Comparison of ENCODE assay signal across 19 cellular contexts in the genomic region with DNA sequence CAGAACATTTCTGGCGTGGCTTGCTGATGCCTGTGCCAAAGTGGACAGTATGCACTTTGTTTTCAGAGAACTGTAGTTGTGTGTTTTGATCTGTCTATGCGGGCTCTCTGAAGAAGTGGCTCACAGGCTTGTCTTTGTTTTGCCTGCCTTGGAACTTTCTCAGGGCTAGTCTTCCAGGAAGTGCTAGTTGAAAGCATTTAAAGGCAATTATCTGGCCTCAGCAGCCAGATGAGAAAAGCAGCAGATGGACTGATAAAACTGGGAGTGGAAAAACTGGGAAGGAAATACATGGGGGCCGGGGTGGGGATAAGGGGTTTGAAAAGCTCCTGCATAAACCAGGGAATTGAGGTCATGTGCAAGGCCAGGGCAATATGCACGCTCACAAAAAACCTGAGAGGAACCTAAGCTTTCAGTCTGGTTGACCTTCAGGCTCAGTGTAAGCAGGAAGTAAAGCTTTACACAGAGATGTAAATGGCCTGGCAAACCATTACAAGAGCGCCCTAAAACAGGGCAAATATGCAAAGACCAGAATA.
DNase-seq lines count a peak whose midpoint lies in the region; ATAC-seq, FAIRE-seq and TF ChIP-seq lines count a peak whose summit lies in the region.
"Had no signal": no experiment of that assay in that cellular context is flagged by ENCODE, and none has a peak within 500 bp of the region (broad histone marks: within the 10 kb centered on the region; RNA-seq: fewer than 3 reads in every experiment).

No MANE protein-coding gene starts in this region.

- no TSS peak for BruUV-seq in HepG2 (replicated peaks; lab: Mats Ljungman, UMichigan)
- no TSS peak for BruUV-seq in K562 (replicated peaks; lab: Mats Ljungman, UMichigan)

- peaks cover 38% of the 10 kb centered on the region for H3K4me1 ChIP-seq in HepG2 (ENCODE audit: insufficient read depth, low read length)
- no peaks in the 10 kb centered on the region for H3K4me1 ChIP-seq in right lobe of liver
- peaks cover 0 to 7% of the 10 kb centered on the region in 2 experiments; a peak in 3 of 5 replicates for H3K4me1 ChIP-seq in K562 (replicated peaks in 1 of 2; ENCODE audit: control insufficient read depth in 2 of 2, insufficient read depth in 2 of 2, low read length in 2 of 2)

- DNase-seq in HepG2 (ENCODE audit: low spot score): peak; percentile 82
- DNase-seq in right lobe of liver: no peak
- DNase-seq in K562 (ENCODE audit: extremely low read depth in 1 of 4, low spot score in 3 of 4): peak in 2 of 4 experiments; percentile 21 to 70
- peak; percentile 76 for DNase-seq in islet precursor cell
- no peak for DNase-seq in kidney glomerular epithelial cell (lab: John Stamatoyannopoulos, UW)
- no peak for DNase-seq in activated CD8-positive, alpha-beta memory T cell treated with anti-CD3 and anti-CD28 coated beads for 24 hours
- DNase-seq in GDM1 (lab: John Stamatoyannopoulos, UW): no peak
- DNase-seq: DMS79, MM.1S, NCI-H1105 treated with DMSO at 0.1 percent for 48 hours, NCI-H187, NCI-H2171 treated with DMSO at 0.1 percent for 48 hours, NCI-H510A, SHP77 treated with DMSO at 0.1 percent for 48 hours had no signal

- in situ Hi-C loops in HepG2 (cut with HindIII; ENCODE audit: extremely low pct_ligation_motif_present, low pct_unique_long_range_greater_than_20kb) (no loop called here), K562 (cut with MboI) (no loop called here)

- H3K27ac ChIP-seq in HepG2 (ENCODE audit: extremely low read length, insufficient read depth, low read length) (peak overlapping the region; percentile 80), right lobe of liver (no peak overlapping the region), K562 (ENCODE audit: extremely low read depth, low read depth, low read length) (peak overlapping the region; percentile 16; the same call in 1 of the 3 replicates)
- H3K27ac ChIP-seq: C4-2B had no signal

- CTCF ChIA-PET in HepG2 (lab: Yijun Ruan, JAX; ENCODE audit: low intra/inter-chr PET ratio, low total read pairs) (no interaction called here), K562 (lab: Yijun Ruan, JAX; ENCODE audit: low intra/inter-chr PET ratio) (no interaction called here)

- H3K9me3 ChIP-seq in HepG2 (ENCODE audit: low read length) (no peaks in the 10 kb centered on the region), right lobe of liver (peaks cover 0 to 4% (median 0%) of the 10 kb centered on the region in 4 donors), K562 (replicated peaks; ENCODE audit: control insufficient read depth, insufficient read depth, low read depth, low read length) (peaks cover 25% of the 10 kb centered on the region)

- H3K4me2 ChIP-seq in HepG2 (ENCODE audit: low read depth, low read length): peak overlapping the region; percentile 72
- H3K4me2 ChIP-seq in K562 (ENCODE audit: insufficient read depth, low read length): 0 out of 2 replicates have a peak overlapping the region, but pooled peaks have one; percentile 5

- no peak for TF ChIP-seq RAD21 in HepG2 (CRISPR knock-in tag; IDR thresholded peaks at IDR 0.05)
- no peak for TF ChIP-seq RAD21 in K562 (CRISPR knock-in tag; conservative IDR thresholded peaks at IDR 0.05 in 1 of 2, IDR thresholded peaks at IDR 0.05 in 1 of 2)

- no peak overlapping the region for H2AFZ ChIP-seq in HepG2 (ENCODE audit: low read length)
- no peak overlapping the region for H2AFZ ChIP-seq in K562 (ENCODE audit: low read depth, low read length)

- H3K36me3 ChIP-seq in HepG2 (replicated peaks in 1 of 2; ENCODE audit: control insufficient read depth in 1 of 2, insufficient read depth in 2 of 2, low read length in 2 of 2) (peaks cover 0 to 4% of the 10 kb centered on the region in 2 experiments; a peak in 1 of 5 replicates), right lobe of liver (peaks cover 0 to 8% (median 0%) of the 10 kb centered on the region in 4 donors), K562 (ENCODE audit: control insufficient read depth, insufficient read depth, low read length) (peaks cover 13% of the 10 kb centered on the region; the same call in 2 of the 3 replicates)

- no peak for TF ChIP-seq POLR2A in HepG2 (IDR thresholded peaks at IDR 0.05; ENCODE audit: insufficient read depth in 1 of 2, low read depth in 2 of 2, low read length in 2 of 2)
- TF ChIP-seq POLR2A in right lobe of liver (IDR thresholded peaks at IDR 0.05): no peak
- no peak for TF ChIP-seq POLR2A in K562 (conservative IDR thresholded peaks at IDR 0.05)
- TF ChIP-seq POLR2A in GM18505 (IDR thresholded peaks at IDR 0.05; ENCODE audit: borderline replicate concordance, extremely low read depth, insufficient read depth, insufficient read length): no peak

- POLR2A ChIA-PET in HepG2 (lab: Yijun Ruan, JAX) (interaction anchor here (0.6 to 1.9 kb wide), 3 partner anchors 9 to 239 kb away, joined by 3 to 7 read pairs (median 3); a partner anchor contains a TSS), K562 (lab: Yijun Ruan, JAX) (interaction anchor here (0.7 kb wide), 1 partner anchor 158 kb away, joined by 3 read pairs; no protein-coding TSS in a partner anchor)

- WGBS in HepG2 (ENCODE audit: low lambda C conversion rate): 15% methylated on average over 5 of the region's 5 CpGs
- 84% methylated on average over 5 of the region's 5 CpGs for WGBS in right lobe of liver (ENCODE audit: insufficient coverage, low coverage, low lambda C conversion rate, missing lambda C conversion rate)
- WGBS in K562 (ENCODE audit: insufficient coverage, low coverage, missing lambda C conversion rate): 26% methylated on average over 5 of the region's 5 CpGs

- H3K4me3 ChIP-seq in HepG2 (replicated peaks in 1 of 3; ENCODE audit: insufficient read depth in 1 of 3, low read depth in 2 of 3, low read length in 3 of 3) (peak overlapping the region in 2 of 3 experiments; percentile 42 to 44; a peak in 3 of 6 replicates), right lobe of liver (no peak overlapping the region), K562 (no peak overlapping the region)

- H4K20me1 ChIP-seq in HepG2 (ENCODE audit: insufficient read depth, low read length) (no peaks in the 10 kb centered on the region), K562 (replicated peaks; ENCODE audit: control insufficient read depth, insufficient read depth, low read length) (no peaks in the 10 kb centered on the region)

- peak; percentile 99 for ATAC-seq in HepG2
- ATAC-seq in right lobe of liver: no peak
- peak; percentile 82 for ATAC-seq in K562
- ATAC-seq in GM18505 (IDR thresholded peaks at IDR 0.05; ENCODE audit: unreplicated experiment): no peak

- TF ChIP-seq CTCF in HepG2 (CRISPR knock-in tag; IDR thresholded peaks at IDR 0.05) (no peak), right lobe of liver (IDR thresholded peaks at IDR 0.05) (no peak), K562 (IDR thresholded peaks at IDR 0.05 in 2 of 3, conservative IDR thresholded peaks at IDR 0.05 in 1 of 3; ENCODE audit: insufficient read depth in 2 of 3, low read depth in 1 of 3, low read length in 3 of 3) (no peak)

- 0 out of 2 replicates have a peak overlapping the region, but pooled peaks have one; percentile 41 for H3K9ac ChIP-seq in HepG2 (ENCODE audit: insufficient read depth, low read depth, low read length)
- H3K9ac ChIP-seq in K562 (ENCODE audit: insufficient read depth in 1 of 2, low read depth in 2 of 2, low read length in 2 of 2): no peak overlapping the region

- H3K9me1 ChIP-seq in K562 (ENCODE audit: control insufficient read depth, insufficient read depth, low read length): no peaks in the 10 kb centered on the region

- H3K27me3 ChIP-seq in HepG2 (ENCODE audit: control insufficient read depth in 1 of 2, insufficient read depth in 2 of 2, low read length in 2 of 2) (no peaks in the 10 kb centered on the region), right lobe of liver (no peaks in the 10 kb centered on the region), K562 (ENCODE audit: control insufficient read depth in 2 of 2, insufficient read depth in 2 of 2, low read length in 2 of 2) (no peaks in the 10 kb centered on the region)

- peaks cover 20% of the 10 kb centered on the region for H3K79me2 ChIP-seq in HepG2 (ENCODE audit: insufficient read depth, low read length)
- H3K79me2 ChIP-seq in K562 (ENCODE audit: control insufficient read depth, insufficient read depth, low read length): peaks cover 35% of the 10 kb centered on the region

- intact Hi-C loops in HepG2 (cut with micrococcal nuclease; ENCODE audit: unreplicated experiment): loop anchor here (1.0 kb wide), 1 partner anchor 8 kb away; no protein-coding TSS in a partner anchor
- intact Hi-C loops in right lobe of liver (cut with DNase I): no loop called here
- intact Hi-C loops in K562 (cut with micrococcal nuclease): no loop called here

- FAIRE-seq in HepG2 (lab: Jason Lieb, UNC) (peak; percentile 70), K562 (lab: Jason Lieb, UNC) (peak; percentile 52)
- FAIRE-seq: G401.6, H54, RCC 7860 had no signal

- TF ChIP-seq EP300 in HepG2 (IDR thresholded peaks at IDR 0.05; ENCODE audit: low read depth in 2 of 2, low read length in 2 of 2) (0 out of 4 replicates have a peak, but pooled peaks of 1 of the 2 experiments have one; percentile 22), HepG2 (CRISPR knock-in tag; IDR thresholded peaks at IDR 0.05; ENCODE audit: borderline replicate concordance) (peak; percentile 18; the same call in 1 of the 2 replicates), K562 (IDR thresholded peaks at IDR 0.05; ENCODE audit: low read length) (no peak)

TF ChIP-seq in HepG2, 621 proteins besides CTCF, POLR2A, EP300 and RAD21 (continues in another document):
- TF ChIP-seq, protein P1, sequence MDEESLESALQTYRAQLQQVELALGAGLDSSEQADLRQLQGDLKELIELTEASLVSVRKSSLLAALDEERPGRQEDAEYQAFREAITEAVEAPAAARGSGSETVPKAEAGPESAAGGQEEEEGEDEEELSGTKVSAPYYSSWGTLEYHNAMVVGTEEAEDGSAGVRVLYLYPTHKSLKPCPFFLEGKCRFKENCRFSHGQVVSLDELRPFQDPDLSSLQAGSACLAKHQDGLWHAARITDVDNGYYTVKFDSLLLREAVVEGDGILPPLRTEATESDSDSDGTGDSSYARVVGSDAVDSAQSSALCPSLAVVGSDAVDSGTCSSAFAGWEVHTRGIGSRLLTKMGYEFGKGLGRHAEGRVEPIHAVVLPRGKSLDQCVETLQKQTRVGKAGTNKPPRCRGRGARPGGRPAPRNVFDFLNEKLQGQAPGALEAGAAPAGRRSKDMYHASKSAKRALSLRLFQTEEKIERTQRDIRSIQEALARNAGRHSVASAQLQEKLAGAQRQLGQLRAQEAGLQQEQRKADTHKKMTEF (CRISPR knock-in tag; IDR thresholded peaks at IDR 0.05): peak; percentile 41; the same call in 1 of the 2 replicates

TF ChIP-seq in K562, 482 proteins besides CTCF, POLR2A, EP300 and RAD21 (continues in another document):
- TF ChIP-seq EHMT2 (IDR thresholded peaks at IDR 0.05) (0 out of 2 replicates have a peak, but pooled peaks have one; percentile 25), TAL1 (IDR thresholded peaks at IDR 0.05) (peak; percentile 43; the same call in 1 of the 2 replicates), HDAC1 (IDR thresholded peaks at IDR 0.05) (peak in 1 of 2 experiments; percentile 30; a peak in 1 of 4 replicates)

Comparison
In these comparisons a context has a peak if more than half of its experiments do, and no peak if none do; other contexts are left out.
1. ATAC-seq: peak in HepG2 (single experiment) and K562 (single experiment); none in right lobe of liver (0 of 4) and GM18505 (single experiment).
2. DNase-seq: peak in HepG2 (single experiment) and islet precursor cell (single experiment); none in right lobe of liver (0 of 3), kidney glomerular epithelial cell (single experiment), activated CD8-positive, alpha-beta memory T cell treated with anti-CD3 and anti-CD28 coated beads for 24 hours (single experiment) and GDM1 (single experiment).
3. H3K27ac ChIP-seq: peak in HepG2 (single experiment) and K562 (single experiment); none in right lobe of liver (0 of 3).
4. H3K4me3 ChIP-seq: peak in HepG2 (2 of 3); none in right lobe of liver (0 of 3) and K562 (single experiment).